ENCODE assay signal across 15 cellular contexts in the genomic region with DNA sequence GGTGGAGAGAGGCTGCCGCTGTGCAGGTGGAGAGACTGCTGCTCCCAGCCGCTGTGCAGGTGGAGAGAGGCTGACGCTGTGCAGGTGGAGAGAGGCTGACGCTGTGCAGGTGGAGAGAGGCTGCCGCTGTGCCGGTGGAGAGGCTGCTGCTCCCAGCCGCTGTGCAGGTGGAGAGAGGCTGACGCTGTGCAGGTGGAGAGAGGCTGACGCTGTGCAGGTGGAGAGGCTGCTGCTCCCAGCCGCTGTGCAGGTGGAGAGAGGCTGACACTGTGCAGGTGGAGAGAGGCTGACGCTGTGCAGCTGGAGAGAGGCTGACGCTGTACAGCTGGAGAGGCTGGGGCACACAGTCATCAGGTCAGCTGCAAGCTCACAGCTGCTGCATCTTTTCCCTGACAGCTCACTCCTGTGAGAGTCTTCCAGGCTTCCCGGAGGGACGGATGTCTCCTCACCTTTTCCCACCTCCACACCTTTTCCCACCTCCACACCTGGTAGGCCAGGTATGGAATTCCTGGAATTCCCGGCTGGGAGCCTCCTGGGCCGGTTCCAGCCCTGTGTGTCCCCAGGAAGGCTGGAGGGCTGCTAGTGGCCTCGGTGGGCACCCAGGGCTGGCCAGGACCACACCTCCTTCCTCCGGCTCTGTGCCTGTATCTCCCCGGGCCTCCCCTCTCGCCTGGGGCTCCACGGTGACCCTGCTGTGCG. TPM values are rescaled to one million over a fixed set of nuclear protein-coding genes. Genes with fewer than 3 reads are reported as not detected.
DNase-seq lines count a peak whose midpoint lies in the region; ATAC-seq and TF ChIP-seq lines count a peak whose summit lies in the region.
"Not testable (repeated sequence)": the region's sequence is repeated elsewhere in the genome, so short reads cannot be mapped to it uniquely, and the experiment has no call there.
"Had no signal": no experiment of that assay in that cellular context is flagged by ENCODE, and none has a peak within 500 bp of the region (broad histone marks: within the 10 kb centered on the region; RNA-seq: fewer than 3 reads in every experiment).

No MANE protein-coding gene starts in this region.

- CTCF ChIA-PET in activated B cell treated with CpG ODN at 0.5 μM for 24 hours (lab: Charles Lee): not testable (repeated sequence)

- no CpG with 5 or more reads among the region's 22 CpGs for WGBS in trophoblast cell (ENCODE audit: extremely low coverage, insufficient coverage, insufficient read length)

- not testable (repeated sequence) for H3K4me2 ChIP-seq in trophoblast cell (ENCODE audit: low read length)

- not testable (repeated sequence) for H3K36me3 Mint-ChIP-seq in activated B cell treated with CpG ODN at 0.5 μM for 24 hours (ENCODE audit: low read depth)

- H3K4me3 ChIP-seq in H7 (ENCODE audit: insufficient read depth, low read depth, low read length); trophoblast cell (ENCODE audit: low read depth, low read length): not testable (repeated sequence)

- H3K27ac Mint-ChIP-seq in activated B cell treated with CpG ODN at 0.5 μM for 24 hours: not testable (repeated sequence)

- H3K27me3 Mint-ChIP-seq in activated B cell treated with CpG ODN at 0.5 μM for 24 hours: peaks cover 13% of the 10 kb centered on the region

- not testable (repeated sequence) for H3K14ac ChIP-seq in trophoblast cell (ENCODE audit: low read length)

- TF ChIP-seq CTCF in activated B cell treated with CpG ODN at 0.5 μM for 24 hours (IDR thresholded peaks at IDR 0.05): not testable (repeated sequence)

- peaks cover 34% of the 10 kb centered on the region for H3K4me1 Mint-ChIP-seq in activated B cell treated with CpG ODN at 0.5 μM for 24 hours

- H3K79me1 ChIP-seq in trophoblast cell (ENCODE audit: low read length): not testable (repeated sequence)

- not testable (repeated sequence) for H3K27ac ChIP-seq in trophoblast cell (ENCODE audit: low read depth, low read length)

- H3K4ac ChIP-seq in trophoblast cell (ENCODE audit: low read depth, low read length): not testable (repeated sequence)

- not testable (repeated sequence) for H3K18ac ChIP-seq in trophoblast cell (ENCODE audit: low read length)

- H3K9ac ChIP-seq in trophoblast cell (ENCODE audit: low read length): not testable (repeated sequence)

- intact Hi-C loops in activated B cell treated with CpG ODN at 0.5 μM for 24 hours (cut with micrococcal nuclease): not testable (repeated sequence)

- H3K23ac ChIP-seq in trophoblast cell (ENCODE audit: low read length): not testable (repeated sequence)

- not testable (repeated sequence) for H3K27me3 ChIP-seq in H7 (ENCODE audit: control insufficient read depth, insufficient read depth, low read length); trophoblast cell (ENCODE audit: insufficient read depth, low read length)

- H3K36me3 ChIP-seq in H7 (replicated peaks; ENCODE audit: control insufficient read depth, insufficient read depth, low read length); trophoblast cell (ENCODE audit: control insufficient read depth in 1 of 2, insufficient read depth in 2 of 2, low read length in 2 of 2): not testable (repeated sequence)

- not testable (repeated sequence) for H3K4me1 ChIP-seq in trophoblast cell (ENCODE audit: control insufficient read depth in 1 of 2, insufficient read depth in 2 of 2, low read length in 2 of 2)

- not testable (repeated sequence) for H2BK120ac ChIP-seq in trophoblast cell (ENCODE audit: insufficient read depth, low read length, poor library complexity)

- DNase-seq in D341Med (ENCODE audit: low spot score) (peak; percentile 31), H7 (peak; percentile 84), NCI-H2029 (lab: John Stamatoyannopoulos, UW) (peak; percentile 39), NCI-H748 treated with DMSO at 0.1 percent for 48 hours (lab: John Stamatoyannopoulos, UW) (peak; percentile 31), epidermal melanocyte (ENCODE audit: insufficient read length, low spot score) (peak; percentile 5), kidney tubule cell (ENCODE audit: low spot score) (peak; percentile 65), trophoblast cell (peak; percentile 9 to 14)
- DNase-seq in activated B cell treated with CpG ODN at 0.5 μM for 24 hours: not testable (repeated sequence)

- not testable (repeated sequence) for H4K12ac ChIP-seq in trophoblast cell (ENCODE audit: low read depth, low read length)

- H4K8ac ChIP-seq in trophoblast cell (ENCODE audit: low read depth, low read length): not testable (repeated sequence)

- POLR2A ChIA-PET in activated B cell treated with CpG ODN at 0.5 μM for 24 hours (lab: Charles Lee): interaction anchor here (0.9 to 1.3 kb wide), 2 partner anchors 18 to 37 kb away, joined by 3 to 7 read pairs; no protein-coding TSS in a partner anchor

- H2AK5ac ChIP-seq in trophoblast cell (ENCODE audit: low read length): not testable (repeated sequence)

- not testable (repeated sequence) for H3K9me3 ChIP-seq in trophoblast cell (ENCODE audit: insufficient read depth, low read depth, low read length)

- H2AFZ ChIP-seq in trophoblast cell (ENCODE audit: insufficient read depth, low read length, poor library complexity): not testable (repeated sequence)

- H3K4me3 Mint-ChIP-seq in activated B cell treated with CpG ODN at 0.5 μM for 24 hours: peak overlapping the region; percentile 15

- H3K79me2 ChIP-seq in trophoblast cell (ENCODE audit: control insufficient read depth, insufficient read depth, low read length, poor library complexity): not testable (repeated sequence)

- not testable (repeated sequence) for H2BK5ac ChIP-seq in trophoblast cell (ENCODE audit: low read depth, low read length, poor library complexity)

- ATAC-seq in activated B cell treated with CpG ODN at 0.5 μM for 24 hours (ENCODE audit: low read depth): not testable (repeated sequence)

- H2BK12ac ChIP-seq in trophoblast cell (ENCODE audit: low read length): not testable (repeated sequence)

- not testable (repeated sequence) for H3K9me3 Mint-ChIP-seq in activated B cell treated with CpG ODN at 0.5 μM for 24 hours

- H4K91ac ChIP-seq in trophoblast cell (ENCODE audit: low read depth, low read length): not testable (repeated sequence)

RNA-seq across cellular contexts. Expression of a gene that starts 2.5 kb away (rescaled TPM):
- not detected in 2 replicates for total RNA-seq in H7 (2014; rRNA removed; shearing (Covaris generic))
- 0.16 TPM in 1 of 2 replicates, not detected in the other for total RNA-seq in activated B cell treated with CpG ODN at 0.5 μM for 24 hours
- polyA plus RNA-seq in trophoblast cell (2013): not detected in 2 replicates
- total RNA-seq: dermis microvascular lymphatic vessel endothelial cell, endothelial cell of umbilical vein, glomerular endothelial cell, kidney epithelial cell, neural crest cell had no signal
- polyA plus RNA-seq: BJ, endothelial cell of umbilical vein had no signal

RNA-seq across cellular contexts. Expression of a gene that starts 30.2 kb away (rescaled TPM):
- not detected in 2 replicates for total RNA-seq in H7 (2014; rRNA removed; shearing (Covaris generic))
- 36.7 and 37.5 TPM in 2 replicates for total RNA-seq in activated B cell treated with CpG ODN at 0.5 μM for 24 hours
- polyA plus RNA-seq in trophoblast cell (2013): not detected in 2 replicates
- total RNA-seq: Caco-2, endothelial cell of umbilical vein, neural crest cell had no signal
- polyA plus RNA-seq: endothelial cell of umbilical vein had no signal

RNA-seq across cellular contexts. Expression of a gene that starts 37.7 kb away (rescaled TPM):
- 0.07 and 0.89 TPM in 2 replicates for total RNA-seq in H7 (2014; rRNA removed; shearing (Covaris generic))
- 0.86 and 1.1 TPM in 2 replicates for total RNA-seq in activated B cell treated with CpG ODN at 0.5 μM for 24 hours
- polyA plus RNA-seq in trophoblast cell (2013): 0.07 and 0.08 TPM in 2 replicates
- total RNA-seq: Caco-2 had no signal
- polyA plus RNA-seq: BJ had no signal

RNA-seq across cellular contexts. Expression of a gene that starts 55.6 kb away (rescaled TPM):
- 102 and 127 TPM in 2 replicates for total RNA-seq in H7 (2014; rRNA removed; shearing (Covaris generic))
- 94.4 and 97.9 TPM in 2 replicates for total RNA-seq in activated B cell treated with CpG ODN at 0.5 μM for 24 hours
- polyA plus RNA-seq in trophoblast cell (2013): 136 and 142 TPM in 2 replicates

RNA-seq across cellular contexts. Expression of a gene that starts 55.8 kb away (rescaled TPM):
- 40.3 and 47.2 TPM in 2 replicates for total RNA-seq in H7 (2014; rRNA removed; shearing (Covaris generic))
- 20.9 and 22.1 TPM in 2 replicates for total RNA-seq in activated B cell treated with CpG ODN at 0.5 μM for 24 hours
- polyA plus RNA-seq in trophoblast cell (2013): 16.1 and 16.2 TPM in 2 replicates

Comparison
In these comparisons a context has a peak if more than half of its experiments do, and no peak if none do; other contexts are left out.
1. RNA of a gene that starts 30.2 kb away (total RNA-seq): 36.7 to 37.5 TPM in activated B cell treated with CpG ODN at 0.5 μM for 24 hours; not detected in H7; every median in the first group is over 10 times any median in the second.